ENCODE assay signal across 8 cellular contexts in the genomic region with DNA sequence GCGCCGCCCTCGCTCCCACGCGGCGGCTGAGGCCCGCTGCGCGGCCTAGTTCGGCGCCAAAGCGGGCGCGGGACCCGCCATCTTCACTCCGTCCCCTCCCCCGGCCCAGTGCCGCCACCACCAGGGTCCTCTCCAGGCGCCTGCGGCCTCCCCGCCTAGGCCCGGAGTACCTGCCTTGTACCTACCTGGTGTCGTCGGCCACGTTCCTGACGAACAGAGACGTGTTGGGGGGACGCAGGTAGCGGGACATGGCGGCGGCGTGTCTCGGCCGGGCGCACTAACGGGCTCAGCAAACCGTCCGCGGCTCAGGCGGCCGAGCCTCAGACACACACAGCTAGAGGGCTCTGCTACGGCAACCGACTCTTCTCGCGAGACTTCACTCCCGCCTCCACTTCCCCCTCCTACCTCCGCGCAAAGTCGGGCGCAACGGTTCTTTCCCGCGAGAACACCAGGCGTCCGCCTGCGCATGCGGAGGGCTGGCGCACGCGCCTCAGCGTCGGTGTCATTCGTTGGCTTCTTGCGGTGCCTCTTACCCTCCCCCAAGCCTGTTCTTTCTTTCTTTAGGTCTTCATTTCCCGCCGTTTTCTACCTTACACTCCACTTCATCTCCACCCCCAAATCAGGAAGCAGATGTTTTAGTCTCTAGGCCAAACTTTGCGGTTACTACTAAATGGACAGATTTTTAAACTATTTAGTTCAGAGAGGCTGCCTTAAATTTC. TPM values are rescaled to one million over a fixed set of nuclear protein-coding genes. Genes with fewer than 3 reads are reported as not detected.
A peak's percentile ranks its signal among the peaks of the same experiment; 100 is the strongest.
DNase-seq lines count a peak whose midpoint lies in the region; ATAC-seq and TF ChIP-seq lines count a peak whose summit lies in the region.

A gene (minus strand): TSS at position 322 of the 719 bp plus-strand sequence. CDS start 72 bp downstream, at position 250.

- H3K27ac ChIP-seq in left ventricle myocardium inferior (replicated peaks) (peak within 1 kb of the TSS; percentile 96), prostate gland (peak within 1 kb of the TSS; percentile 95 to 97), urinary bladder (ENCODE audit: low read depth) (peak within 1 kb of the TSS; percentile 98)

- H3K27me3 ChIP-seq in left ventricle myocardium inferior (ENCODE audit: low read depth), result no peaks in the 10 kb centered on the region
- no peaks in the 10 kb centered on the region for H3K27me3 ChIP-seq in prostate gland (replicated peaks; ENCODE audit: insufficient read depth)

- WGBS in prostate gland, result under 1% methylated on average over 57 of the region's 67 CpGs
- WGBS in urinary bladder, result under 1% methylated on average over 67 of the region's 67 CpGs

- TF ChIP-seq POLR2A in GM15510 (IDR thresholded peaks at IDR 0.05; ENCODE audit: borderline replicate concordance, extremely low read depth, insufficient read length) (peak; percentile 99), prostate gland (IDR thresholded peaks at IDR 0.05) (peak; percentile 95)

- intact Hi-C loops in left ventricle myocardium inferior (cut with micrococcal nuclease) (no loop called here), prostate gland (cut with DNase I) (loop anchor here (2.0 kb wide), 1 partner anchor 39 kb away; no protein-coding TSS in a partner anchor)

- peak within 1 kb of the TSS; percentile 95 for H3K27ac Mint-ChIP-seq in T-helper 17 cell

- peaks cover 3% of the 10 kb centered on the region for H3K36me3 Mint-ChIP-seq in T-helper 17 cell (ENCODE audit: low read depth)

- H3K9me3 ChIP-seq in T-helper 17 cell (ENCODE audit: control insufficient read depth, low read length, poor library complexity, severe bottlenecking), result no peaks in the 10 kb centered on the region
- H3K9me3 ChIP-seq in left ventricle myocardium inferior (replicated peaks), result no peaks in the 10 kb centered on the region
- H3K9me3 ChIP-seq in prostate gland, result no peaks in the 10 kb centered on the region

- H3K36me3 ChIP-seq in left ventricle myocardium inferior (peaks cover 3% of the 10 kb centered on the region), prostate gland (no peaks in the 10 kb centered on the region), urinary bladder (ENCODE audit: insufficient read depth) (no peaks in the 10 kb centered on the region)

- H3K4me3 ChIP-seq in left ventricle myocardium inferior (peak within 1 kb of the TSS; percentile 83), prostate gland (peak within 1 kb of the TSS; percentile 94 to 98), urinary bladder (ENCODE audit: low read depth, low read length) (peak within 1 kb of the TSS; percentile 76)

- peaks cover 61% of the 10 kb centered on the region for H3K4me1 ChIP-seq in left ventricle myocardium inferior
- H3K4me1 ChIP-seq in prostate gland (replicated peaks), result peaks cover 5% of the 10 kb centered on the region
- H3K4me1 ChIP-seq in urinary bladder (ENCODE audit: insufficient read depth), result peaks cover 4% of the 10 kb centered on the region

- no peaks in the 10 kb centered on the region for H3K27me3 Mint-ChIP-seq in T-helper 17 cell

- ATAC-seq in HG02938 (IDR thresholded peaks at IDR 0.05; ENCODE audit: unreplicated experiment) (peak; percentile 87), T-helper 17 cell (peak; percentile 95)

- H3K4me3 Mint-ChIP-seq in T-helper 17 cell, result peak within 1 kb of the TSS; percentile 96

- peaks cover 40% of the 10 kb centered on the region for H3K4me1 Mint-ChIP-seq in T-helper 17 cell

- TF ChIP-seq CTCF in left ventricle myocardium inferior (IDR thresholded peaks at IDR 0.05; ENCODE audit: borderline replicate concordance) (peak; percentile 61), prostate gland (IDR thresholded peaks at IDR 0.05) (peak in 3 of 4 experiments; percentile 42 to 85 (median 71))

- DNase-seq in NCI-H1694 treated with DMSO at 0.1 percent for 48 hours (lab: John Stamatoyannopoulos, UW), result peak; percentile 96
- DNase-seq in T-helper 17 cell, result peak; percentile 93 to 96 (median 94)
- DNase-seq in amygdala (lab: John Stamatoyannopoulos, UW), result peak; percentile 81 to 99 (median 96)
- DNase-seq in left ventricle myocardium inferior, result peak; percentile 98
- DNase-seq in prostate gland (ENCODE audit: low spot score), result peak; percentile 98

RNA-seq across cellular contexts. Expression of the gene that starts here (rescaled TPM):
- 100 to 1,000 TPM; 232 to 239 TPM for total RNA-seq in T-helper 17 cell
- 56.5 TPM for total RNA-seq in left ventricle myocardium inferior
- 10 to 100 TPM; 94.3 to 94.9 TPM for total RNA-seq in prostate gland
- 155 TPM for total RNA-seq in urinary bladder
- 50.7 TPM for polyA plus RNA-seq in urinary bladder

Comparison
In these comparisons a context has a peak if more than half of its experiments do, and no peak if none do; other contexts are left out.
1. Peak in every context shown above with its lines: DNase-seq, ATAC-seq, H3K4me3 ChIP-seq and H3K27ac ChIP-seq.